Comparison of ENCODE assay signal across 1 cellular context in the genomic region with DNA sequence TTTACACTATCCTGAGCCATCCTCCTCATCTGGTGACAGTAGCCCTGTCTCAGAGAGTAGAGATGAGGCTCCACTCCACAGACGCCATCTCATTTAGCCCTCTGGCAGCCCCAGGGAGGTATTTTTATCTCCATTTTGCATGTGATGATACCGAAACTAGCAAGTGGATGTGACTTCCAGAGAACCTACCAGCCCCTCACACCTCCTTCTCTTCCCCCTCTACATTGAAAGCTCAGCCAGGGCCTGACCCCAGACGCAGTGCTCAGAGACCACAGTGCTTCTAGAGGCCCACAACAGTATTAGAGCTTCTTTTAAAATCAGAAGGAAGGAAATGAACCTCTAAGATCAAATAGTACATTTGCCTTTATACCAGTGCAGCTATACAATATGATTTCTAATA.
A peak's percentile ranks its signal among the peaks of the same experiment; 100 is the strongest.
TF ChIP-seq lines count a peak whose summit lies in the region.

No MANE protein-coding gene starts in this region.

TF ChIP-seq in GM12878, 131 proteins besides CTCF, POLR2A, EP300 and RAD21 (continued from another document and continues in another):
- TF ChIP-seq, protein P1, sequence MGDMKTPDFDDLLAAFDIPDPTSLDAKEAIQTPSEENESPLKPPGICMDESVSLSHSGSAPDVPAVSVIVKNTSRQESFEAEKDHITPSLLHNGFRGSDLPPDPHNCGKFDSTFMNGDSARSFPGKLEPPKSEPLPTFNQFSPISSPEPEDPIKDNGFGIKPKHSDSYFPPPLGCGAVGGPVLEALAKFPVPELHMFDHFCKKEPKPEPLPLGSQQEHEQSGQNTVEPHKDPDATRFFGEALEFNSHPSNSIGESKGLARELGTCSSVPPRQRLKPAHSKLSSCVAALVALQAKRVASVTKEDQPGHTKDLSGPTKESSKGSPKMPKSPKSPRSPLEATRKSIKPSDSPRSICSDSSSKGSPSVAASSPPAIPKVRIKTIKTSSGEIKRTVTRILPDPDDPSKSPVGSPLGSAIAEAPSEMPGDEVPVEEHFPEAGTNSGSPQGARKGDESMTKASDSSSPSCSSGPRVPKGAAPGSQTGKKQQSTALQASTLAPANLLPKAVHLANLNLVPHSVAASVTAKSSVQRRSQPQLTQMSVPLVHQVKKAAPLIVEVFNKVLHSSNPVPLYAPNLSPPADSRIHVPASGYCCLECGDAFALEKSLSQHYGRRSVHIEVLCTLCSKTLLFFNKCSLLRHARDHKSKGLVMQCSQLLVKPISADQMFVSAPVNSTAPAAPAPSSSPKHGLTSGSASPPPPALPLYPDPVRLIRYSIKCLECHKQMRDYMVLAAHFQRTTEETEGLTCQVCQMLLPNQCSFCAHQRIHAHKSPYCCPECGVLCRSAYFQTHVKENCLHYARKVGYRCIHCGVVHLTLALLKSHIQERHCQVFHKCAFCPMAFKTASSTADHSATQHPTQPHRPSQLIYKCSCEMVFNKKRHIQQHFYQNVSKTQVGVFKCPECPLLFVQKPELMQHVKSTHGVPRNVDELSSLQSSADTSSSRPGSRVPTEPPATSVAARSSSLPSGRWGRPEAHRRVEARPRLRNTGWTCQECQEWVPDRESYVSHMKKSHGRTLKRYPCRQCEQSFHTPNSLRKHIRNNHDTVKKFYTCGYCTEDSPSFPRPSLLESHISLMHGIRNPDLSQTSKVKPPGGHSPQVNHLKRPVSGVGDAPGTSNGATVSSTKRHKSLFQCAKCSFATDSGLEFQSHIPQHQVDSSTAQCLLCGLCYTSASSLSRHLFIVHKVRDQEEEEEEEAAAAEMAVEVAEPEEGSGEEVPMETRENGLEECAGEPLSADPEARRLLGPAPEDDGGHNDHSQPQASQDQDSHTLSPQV (IDR thresholded peaks at IDR 0.05) = no peak
- TF ChIP-seq ZNF622 (IDR thresholded peaks at IDR 0.05) (no peak), BCL11A (IDR thresholded peaks at IDR 0.05; ENCODE audit: low read depth, low read length) (no peak), NFXL1 (IDR thresholded peaks at IDR 0.05; ENCODE audit: borderline replicate concordance) (no peak), PAX8 (IDR thresholded peaks at IDR 0.05) (no peak), RFX5 (IDR thresholded peaks at IDR 0.05; ENCODE audit: low read depth, low read length) (no peak), SRF (IDR thresholded peaks at IDR 0.05; ENCODE audit: low read depth in 2 of 2, low read length in 2 of 2) (no peak), SUZ12 (IDR thresholded peaks at IDR 0.05; ENCODE audit: unreplicated experiment) (no peak), FOXK2 (IDR thresholded peaks at IDR 0.05) (no peak), SREBF1 (IDR thresholded peaks at IDR 0.05; ENCODE audit: low read length) (no peak), ZNF274 (IDR thresholded peaks at IDR 0.05; ENCODE audit: insufficient read depth, insufficient read length) (no peak), EZH2 (IDR thresholded peaks at IDR 0.05; ENCODE audit: borderline replicate concordance, control insufficient read depth, low read depth, low read length) (no peak), PAX5 (IDR thresholded peaks at IDR 0.05; ENCODE audit: borderline replicate concordance, low read depth, low read length) (no peak), YY1 (IDR thresholded peaks at IDR 0.05; ENCODE audit: low read depth, low read length) (peak; percentile 94), POLR2AphosphoS2 (IDR thresholded peaks at IDR 0.05; ENCODE audit: low read depth, low read length) (no peak), CBX3 (IDR thresholded peaks at IDR 0.05; ENCODE audit: borderline replicate concordance, low read depth) (no peak), FOXM1 (IDR thresholded peaks at IDR 0.05; ENCODE audit: low read depth, low read length) (no peak), MEF2A (IDR thresholded peaks at IDR 0.05; ENCODE audit: insufficient read depth, low read depth, low read length) (peak; percentile 68; the same call in 1 of the 2 replicates), TAF1 (IDR thresholded peaks at IDR 0.05; ENCODE audit: borderline replicate concordance, low read depth, low read length) (no peak), CBX5 (IDR thresholded peaks at IDR 0.05; ENCODE audit: low read depth) (no peak), CEBPB (IDR thresholded peaks at IDR 0.05; ENCODE audit: borderline replicate concordance in 1 of 2, low read depth in 2 of 2, low read length in 2 of 2) (no peak), HDAC6 (IDR thresholded peaks at IDR 0.05; ENCODE audit: unreplicated experiment) (no peak), WRNIP1 (IDR thresholded peaks at IDR 0.05; ENCODE audit: borderline replicate concordance, low read depth, low read length) (no peak)
- TF ChIP-seq, protein P2, sequence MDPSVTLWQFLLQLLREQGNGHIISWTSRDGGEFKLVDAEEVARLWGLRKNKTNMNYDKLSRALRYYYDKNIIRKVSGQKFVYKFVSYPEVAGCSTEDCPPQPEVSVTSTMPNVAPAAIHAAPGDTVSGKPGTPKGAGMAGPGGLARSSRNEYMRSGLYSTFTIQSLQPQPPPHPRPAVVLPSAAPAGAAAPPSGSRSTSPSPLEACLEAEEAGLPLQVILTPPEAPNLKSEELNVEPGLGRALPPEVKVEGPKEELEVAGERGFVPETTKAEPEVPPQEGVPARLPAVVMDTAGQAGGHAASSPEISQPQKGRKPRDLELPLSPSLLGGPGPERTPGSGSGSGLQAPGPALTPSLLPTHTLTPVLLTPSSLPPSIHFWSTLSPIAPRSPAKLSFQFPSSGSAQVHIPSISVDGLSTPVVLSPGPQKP (IDR thresholded peaks at IDR 0.05; ENCODE audit: low read depth, low read length) = no peak
- TF ChIP-seq, protein P3, sequence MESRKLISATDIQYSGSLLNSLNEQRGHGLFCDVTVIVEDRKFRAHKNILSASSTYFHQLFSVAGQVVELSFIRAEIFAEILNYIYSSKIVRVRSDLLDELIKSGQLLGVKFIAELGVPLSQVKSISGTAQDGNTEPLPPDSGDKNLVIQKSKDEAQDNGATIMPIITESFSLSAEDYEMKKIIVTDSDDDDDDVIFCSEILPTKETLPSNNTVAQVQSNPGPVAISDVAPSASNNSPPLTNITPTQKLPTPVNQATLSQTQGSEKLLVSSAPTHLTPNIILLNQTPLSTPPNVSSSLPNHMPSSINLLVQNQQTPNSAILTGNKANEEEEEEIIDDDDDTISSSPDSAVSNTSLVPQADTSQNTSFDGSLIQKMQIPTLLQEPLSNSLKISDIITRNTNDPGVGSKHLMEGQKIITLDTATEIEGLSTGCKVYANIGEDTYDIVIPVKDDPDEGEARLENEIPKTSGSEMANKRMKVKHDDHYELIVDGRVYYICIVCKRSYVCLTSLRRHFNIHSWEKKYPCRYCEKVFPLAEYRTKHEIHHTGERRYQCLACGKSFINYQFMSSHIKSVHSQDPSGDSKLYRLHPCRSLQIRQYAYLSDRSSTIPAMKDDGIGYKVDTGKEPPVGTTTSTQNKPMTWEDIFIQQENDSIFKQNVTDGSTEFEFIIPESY (IDR thresholded peaks at IDR 0.05) = no peak
- TF ChIP-seq, protein P4, sequence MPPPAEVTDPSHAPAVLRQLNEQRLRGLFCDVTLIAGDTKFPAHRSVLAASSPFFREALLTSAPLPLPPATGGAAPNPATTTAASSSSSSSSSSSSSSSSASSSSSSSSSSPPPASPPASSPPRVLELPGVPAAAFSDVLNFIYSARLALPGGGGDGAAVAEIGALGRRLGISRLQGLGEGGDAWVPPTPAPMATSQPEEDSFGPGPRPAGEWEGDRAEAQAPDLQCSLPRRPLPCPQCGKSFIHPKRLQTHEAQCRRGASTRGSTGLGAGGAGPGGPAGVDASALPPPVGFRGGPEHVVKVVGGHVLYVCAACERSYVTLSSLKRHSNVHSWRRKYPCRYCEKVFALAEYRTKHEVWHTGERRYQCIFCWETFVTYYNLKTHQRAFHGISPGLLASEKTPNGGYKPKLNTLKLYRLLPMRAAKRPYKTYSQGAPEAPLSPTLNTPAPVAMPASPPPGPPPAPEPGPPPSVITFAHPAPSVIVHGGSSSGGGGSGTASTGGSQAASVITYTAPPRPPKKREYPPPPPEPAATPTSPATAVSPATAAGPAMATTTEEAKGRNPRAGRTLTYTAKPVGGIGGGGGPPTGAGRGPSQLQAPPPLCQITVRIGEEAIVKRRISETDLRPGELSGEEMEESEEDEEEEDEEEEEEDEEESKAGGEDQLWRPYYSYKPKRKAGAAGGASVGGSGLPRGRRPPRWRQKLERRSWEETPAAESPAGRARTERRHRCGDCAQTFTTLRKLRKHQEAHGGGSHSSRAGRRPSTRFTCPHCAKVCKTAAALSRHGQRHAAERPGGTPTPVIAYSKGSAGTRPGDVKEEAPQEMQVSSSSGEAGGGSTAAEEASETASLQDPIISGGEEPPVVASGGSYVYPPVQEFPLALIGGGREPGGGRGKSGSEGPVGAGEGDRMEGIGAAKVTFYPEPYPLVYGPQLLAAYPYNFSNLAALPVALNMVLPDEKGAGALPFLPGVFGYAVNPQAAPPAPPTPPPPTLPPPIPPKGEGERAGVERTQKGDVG (CRISPR knock-in tag; IDR thresholded peaks at IDR 0.05) = no peak
- TF ChIP-seq, protein P5, sequence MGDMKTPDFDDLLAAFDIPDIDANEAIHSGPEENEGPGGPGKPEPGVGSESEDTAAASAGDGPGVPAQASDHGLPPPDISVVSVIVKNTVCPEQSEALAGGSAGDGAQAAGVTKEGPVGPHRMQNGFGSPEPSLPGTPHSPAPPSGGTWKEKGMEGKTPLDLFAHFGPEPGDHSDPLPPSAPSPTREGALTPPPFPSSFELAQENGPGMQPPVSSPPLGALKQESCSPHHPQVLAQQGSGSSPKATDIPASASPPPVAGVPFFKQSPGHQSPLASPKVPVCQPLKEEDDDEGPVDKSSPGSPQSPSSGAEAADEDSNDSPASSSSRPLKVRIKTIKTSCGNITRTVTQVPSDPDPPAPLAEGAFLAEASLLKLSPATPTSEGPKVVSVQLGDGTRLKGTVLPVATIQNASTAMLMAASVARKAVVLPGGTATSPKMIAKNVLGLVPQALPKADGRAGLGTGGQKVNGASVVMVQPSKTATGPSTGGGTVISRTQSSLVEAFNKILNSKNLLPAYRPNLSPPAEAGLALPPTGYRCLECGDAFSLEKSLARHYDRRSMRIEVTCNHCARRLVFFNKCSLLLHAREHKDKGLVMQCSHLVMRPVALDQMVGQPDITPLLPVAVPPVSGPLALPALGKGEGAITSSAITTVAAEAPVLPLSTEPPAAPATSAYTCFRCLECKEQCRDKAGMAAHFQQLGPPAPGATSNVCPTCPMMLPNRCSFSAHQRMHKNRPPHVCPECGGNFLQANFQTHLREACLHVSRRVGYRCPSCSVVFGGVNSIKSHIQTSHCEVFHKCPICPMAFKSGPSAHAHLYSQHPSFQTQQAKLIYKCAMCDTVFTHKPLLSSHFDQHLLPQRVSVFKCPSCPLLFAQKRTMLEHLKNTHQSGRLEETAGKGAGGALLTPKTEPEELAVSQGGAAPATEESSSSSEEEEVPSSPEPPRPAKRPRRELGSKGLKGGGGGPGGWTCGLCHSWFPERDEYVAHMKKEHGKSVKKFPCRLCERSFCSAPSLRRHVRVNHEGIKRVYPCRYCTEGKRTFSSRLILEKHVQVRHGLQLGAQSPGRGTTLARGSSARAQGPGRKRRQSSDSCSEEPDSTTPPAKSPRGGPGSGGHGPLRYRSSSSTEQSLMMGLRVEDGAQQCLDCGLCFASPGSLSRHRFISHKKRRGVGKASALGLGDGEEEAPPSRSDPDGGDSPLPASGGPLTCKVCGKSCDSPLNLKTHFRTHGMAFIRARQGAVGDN (IDR thresholded peaks at IDR 0.05) = 0 out of 2 replicates have a peak, but pooled peaks have one; percentile 37
- TF ChIP-seq, protein P6, sequence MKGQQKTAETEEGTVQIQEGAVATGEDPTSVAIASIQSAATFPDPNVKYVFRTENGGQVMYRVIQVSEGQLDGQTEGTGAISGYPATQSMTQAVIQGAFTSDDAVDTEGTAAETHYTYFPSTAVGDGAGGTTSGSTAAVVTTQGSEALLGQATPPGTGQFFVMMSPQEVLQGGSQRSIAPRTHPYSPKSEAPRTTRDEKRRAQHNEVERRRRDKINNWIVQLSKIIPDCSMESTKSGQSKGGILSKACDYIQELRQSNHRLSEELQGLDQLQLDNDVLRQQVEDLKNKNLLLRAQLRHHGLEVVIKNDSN (IDR thresholded peaks at IDR 0.05; ENCODE audit: borderline replicate concordance, extremely low read length, insufficient read depth, low read depth, low read length) = no peak
- TF ChIP-seq, protein P7, sequence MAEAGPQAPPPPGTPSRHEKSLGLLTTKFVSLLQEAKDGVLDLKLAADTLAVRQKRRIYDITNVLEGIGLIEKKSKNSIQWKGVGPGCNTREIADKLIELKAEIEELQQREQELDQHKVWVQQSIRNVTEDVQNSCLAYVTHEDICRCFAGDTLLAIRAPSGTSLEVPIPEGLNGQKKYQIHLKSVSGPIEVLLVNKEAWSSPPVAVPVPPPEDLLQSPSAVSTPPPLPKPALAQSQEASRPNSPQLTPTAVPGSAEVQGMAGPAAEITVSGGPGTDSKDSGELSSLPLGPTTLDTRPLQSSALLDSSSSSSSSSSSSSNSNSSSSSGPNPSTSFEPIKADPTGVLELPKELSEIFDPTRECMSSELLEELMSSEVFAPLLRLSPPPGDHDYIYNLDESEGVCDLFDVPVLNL (IDR thresholded peaks at IDR 0.05; ENCODE audit: low read depth, low read length) = no peak
- TF ChIP-seq, protein P8, sequence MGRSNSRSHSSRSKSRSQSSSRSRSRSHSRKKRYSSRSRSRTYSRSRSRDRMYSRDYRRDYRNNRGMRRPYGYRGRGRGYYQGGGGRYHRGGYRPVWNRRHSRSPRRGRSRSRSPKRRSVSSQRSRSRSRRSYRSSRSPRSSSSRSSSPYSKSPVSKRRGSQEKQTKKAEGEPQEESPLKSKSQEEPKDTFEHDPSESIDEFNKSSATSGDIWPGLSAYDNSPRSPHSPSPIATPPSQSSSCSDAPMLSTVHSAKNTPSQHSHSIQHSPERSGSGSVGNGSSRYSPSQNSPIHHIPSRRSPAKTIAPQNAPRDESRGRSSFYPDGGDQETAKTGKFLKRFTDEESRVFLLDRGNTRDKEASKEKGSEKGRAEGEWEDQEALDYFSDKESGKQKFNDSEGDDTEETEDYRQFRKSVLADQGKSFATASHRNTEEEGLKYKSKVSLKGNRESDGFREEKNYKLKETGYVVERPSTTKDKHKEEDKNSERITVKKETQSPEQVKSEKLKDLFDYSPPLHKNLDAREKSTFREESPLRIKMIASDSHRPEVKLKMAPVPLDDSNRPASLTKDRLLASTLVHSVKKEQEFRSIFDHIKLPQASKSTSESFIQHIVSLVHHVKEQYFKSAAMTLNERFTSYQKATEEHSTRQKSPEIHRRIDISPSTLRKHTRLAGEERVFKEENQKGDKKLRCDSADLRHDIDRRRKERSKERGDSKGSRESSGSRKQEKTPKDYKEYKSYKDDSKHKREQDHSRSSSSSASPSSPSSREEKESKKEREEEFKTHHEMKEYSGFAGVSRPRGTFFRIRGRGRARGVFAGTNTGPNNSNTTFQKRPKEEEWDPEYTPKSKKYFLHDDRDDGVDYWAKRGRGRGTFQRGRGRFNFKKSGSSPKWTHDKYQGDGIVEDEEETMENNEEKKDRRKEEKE (IDR thresholded peaks at IDR 0.05) = no peak
- TF ChIP-seq, protein P9, sequence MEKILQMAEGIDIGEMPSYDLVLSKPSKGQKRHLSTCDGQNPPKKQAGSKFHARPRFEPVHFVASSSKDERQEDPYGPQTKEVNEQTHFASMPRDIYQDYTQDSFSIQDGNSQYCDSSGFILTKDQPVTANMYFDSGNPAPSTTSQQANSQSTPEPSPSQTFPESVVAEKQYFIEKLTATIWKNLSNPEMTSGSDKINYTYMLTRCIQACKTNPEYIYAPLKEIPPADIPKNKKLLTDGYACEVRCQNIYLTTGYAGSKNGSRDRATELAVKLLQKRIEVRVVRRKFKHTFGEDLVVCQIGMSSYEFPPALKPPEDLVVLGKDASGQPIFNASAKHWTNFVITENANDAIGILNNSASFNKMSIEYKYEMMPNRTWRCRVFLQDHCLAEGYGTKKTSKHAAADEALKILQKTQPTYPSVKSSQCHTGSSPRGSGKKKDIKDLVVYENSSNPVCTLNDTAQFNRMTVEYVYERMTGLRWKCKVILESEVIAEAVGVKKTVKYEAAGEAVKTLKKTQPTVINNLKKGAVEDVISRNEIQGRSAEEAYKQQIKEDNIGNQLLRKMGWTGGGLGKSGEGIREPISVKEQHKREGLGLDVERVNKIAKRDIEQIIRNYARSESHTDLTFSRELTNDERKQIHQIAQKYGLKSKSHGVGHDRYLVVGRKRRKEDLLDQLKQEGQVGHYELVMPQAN (conservative IDR thresholded peaks at IDR 0.05) = no peak
- TF ChIP-seq, protein P10, sequence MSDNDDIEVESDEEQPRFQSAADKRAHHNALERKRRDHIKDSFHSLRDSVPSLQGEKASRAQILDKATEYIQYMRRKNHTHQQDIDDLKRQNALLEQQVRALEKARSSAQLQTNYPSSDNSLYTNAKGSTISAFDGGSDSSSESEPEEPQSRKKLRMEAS (IDR thresholded peaks at IDR 0.05; ENCODE audit: low read depth, low read length) = 0 out of 2 replicates have a peak, but pooled peaks have one; percentile 18
